23 cellular contexts compared by ENCODE assay signal in the genomic region with DNA sequence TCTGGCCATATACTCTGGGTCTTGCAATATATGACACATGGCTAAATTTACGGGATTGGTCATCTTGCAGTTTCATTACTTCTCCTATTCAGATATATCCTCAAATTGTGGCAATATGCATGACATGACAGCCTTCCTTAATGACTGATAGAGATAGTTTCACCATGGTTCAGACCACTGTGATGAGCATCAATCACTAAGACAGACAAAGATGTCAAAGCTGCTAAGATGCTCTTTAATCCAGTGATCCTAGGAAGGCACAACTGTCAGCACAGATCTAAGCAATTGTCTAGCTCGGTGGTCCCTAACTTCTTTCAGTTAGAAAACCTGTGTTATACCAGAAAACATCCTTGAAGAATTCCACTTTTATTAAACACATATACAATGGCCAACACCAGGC.
"Had no signal": no experiment of that assay in that cellular context is flagged by ENCODE, and none has a peak within 500 bp of the region (broad histone marks: within the 10 kb centered on the region; RNA-seq: fewer than 3 reads in every experiment).

No MANE protein-coding gene starts in this region.

- H3K27ac ChIP-seq: PC-9, Peyer's patch, SJCRH30 had no signal

- ATAC-seq: HepG2, Right ventricle myocardium inferior, SK-N-SH treated with all-trans-retinoic acid at 6 μM for 48 hours had no signal

- H3K27me3 ChIP-seq: MG63, Peyer's patch, SJCRH30 had no signal

- DNase-seq: IMR-90, Karpas-422, KG1, MG63, NCI-H1092, NCI-H1105 treated with DMSO at 0.1 percent for 48 hours, NCI-H1436, NCI-H187, NCI-H2029 treated with DMSO at 0.1 percent for 48 hours, NCI-H2171 treated with DMSO at 0.1 percent for 48 hours, NCI-H345, NCI-H446 treated with DMSO at 0.1 percent for 48 hours, NCI-H510A treated with DMSO at 0.1 percent for 48 hours, NCI-H526, OCI-M1, PC-9, Peyer's patch, SHP77 treated with DMSO at 0.1 percent for 48 hours, SJCRH30, T-helper 1 cell had no signal

- FAIRE-seq: HepG2 had no signal

- H3K4me1 ChIP-seq: Peyer's patch, SJCRH30 had no signal

- H3K4me3 ChIP-seq: MG63, PC-9, Peyer's patch, SJCRH30 had no signal

- H3K36me3 ChIP-seq: MG63, Peyer's patch, SJCRH30 had no signal

- H2AFZ ChIP-seq: PC-9 had no signal

- H3K9me3 ChIP-seq: MG63, Peyer's patch, SJCRH30 had no signal

- H3K4me2 ChIP-seq: PC-9 had no signal
